In the genomic region with DNA sequence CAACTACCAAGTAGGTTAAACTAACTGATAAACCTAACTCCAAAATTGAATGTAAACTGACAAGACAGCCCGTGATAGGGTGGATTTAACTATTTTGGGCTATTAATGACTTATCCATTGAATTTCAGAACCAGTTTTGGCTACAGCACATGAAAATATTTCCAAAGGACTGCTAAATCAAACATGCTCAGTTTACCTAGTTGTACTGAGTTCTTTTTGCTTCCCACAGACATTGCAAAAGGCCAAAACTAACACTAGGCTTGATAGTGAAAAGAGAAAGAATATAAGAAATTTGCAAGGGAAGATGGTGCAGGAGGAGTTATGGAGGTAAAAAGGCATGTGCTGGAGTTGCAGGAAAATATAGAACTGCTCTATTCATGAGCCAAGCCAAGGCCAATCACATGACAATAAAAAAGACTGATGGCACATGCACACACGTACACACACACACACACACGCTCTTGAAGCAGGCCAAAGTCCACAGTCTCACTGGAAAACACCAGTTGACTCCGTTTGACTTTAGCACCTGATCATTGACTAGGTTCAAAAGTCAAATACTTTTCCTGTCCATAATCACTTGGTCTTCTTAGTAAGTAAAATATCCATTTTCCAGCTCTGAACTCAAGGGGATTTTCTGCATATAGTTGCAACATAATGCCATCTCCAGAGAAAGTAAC, we compare ENCODE assay signal across 25 cellular contexts.
DNase-seq lines count a peak whose midpoint lies in the region; ATAC-seq, FAIRE-seq and TF ChIP-seq lines count a peak whose summit lies in the region.
"Had no signal": no experiment of that assay in that cellular context is flagged by ENCODE, and none has a peak within 500 bp of the region (broad histone marks: within the 10 kb centered on the region; RNA-seq: fewer than 3 reads in every experiment).

No MANE protein-coding gene starts in this region.

- H3K4me3 Mint-ChIP-seq in nephron = no peak overlapping the region
- H3K4me3 Mint-ChIP-seq: brain; CD8-positive, alpha-beta memory T cell; naive thymus-derived CD8-positive, alpha-beta T cell had no signal

- H3K27me3 Mint-ChIP-seq in nephron (ENCODE audit: low read depth) = no peaks in the 10 kb centered on the region
- H3K27me3 Mint-ChIP-seq: brain; naive thymus-derived CD8-positive, alpha-beta T cell had no signal

- TF ChIP-seq EP300 in A549 (IDR thresholded peaks at IDR 0.05) = no peak

- no peak for TF ChIP-seq RAD21 in A549 (conservative IDR thresholded peaks at IDR 0.05 in 1 of 2, IDR thresholded peaks at IDR 0.05 in 1 of 2)

- FAIRE-seq in A549 (lab: Jason Lieb, UNC) = no peak
- FAIRE-seq: H54 had no signal

- TF ChIP-seq CTCF in A549 (IDR thresholded peaks at IDR 0.05) = no peak
- no peak for TF ChIP-seq CTCF in epithelial cell of proximal tubule (conservative IDR thresholded peaks at IDR 0.05; ENCODE audit: low read depth, low read length)
- no peak for TF ChIP-seq CTCF in nephron (IDR thresholded peaks at IDR 0.05; ENCODE audit: unreplicated experiment in 3 of 3)
- no peak for TF ChIP-seq CTCF in prostate gland (IDR thresholded peaks at IDR 0.05)

- 64% methylated on average over 4 of the region's 4 CpGs for WGBS in A549 (ENCODE audit: missing lambda C conversion rate)
- WGBS in prostate gland = 67% methylated on average over 4 of the region's 4 CpGs

- no peak for ATAC-seq in A549
- no peak for ATAC-seq in sciatic nerve
- no peak for ATAC-seq in GM21723 (IDR thresholded peaks at IDR 0.05; ENCODE audit: unreplicated experiment)
- ATAC-seq: heart right ventricle; left cardiac atrium; naive thymus-derived CD8-positive, alpha-beta T cell; right cardiac atrium had no signal

- TF ChIP-seq POLR2A in A549 (IDR thresholded peaks at IDR 0.05; ENCODE audit: low read length) (no peak), prostate gland (IDR thresholded peaks at IDR 0.05) (no peak)

- H3K4me1 ChIP-seq in A549 = peaks cover 7% of the 10 kb centered on the region; the same call in 2 of the 3 replicates
- no peaks in the 10 kb centered on the region for H3K4me1 ChIP-seq in prostate gland (replicated peaks)
- H3K4me1 ChIP-seq: upper lobe of left lung had no signal

- H3K27ac Mint-ChIP-seq in nephron = peak overlapping the region; percentile 24 to 81 (median 65)
- H3K27ac Mint-ChIP-seq: brain; CD8-positive, alpha-beta memory T cell; naive thymus-derived CD8-positive, alpha-beta T cell had no signal

- H3K36me3 Mint-ChIP-seq in nephron (ENCODE audit: low read depth) = peaks cover 16% of the 10 kb centered on the region
- H3K36me3 Mint-ChIP-seq: CD8-positive, alpha-beta memory T cell had no signal

- POLR2A ChIA-PET in A549 (lab: Yijun Ruan, JAX) = no interaction called here

- intact Hi-C loops in prostate gland (cut with DNase I) = no loop called here
- intact Hi-C loops in sciatic nerve (cut with DNase I) = no loop called here

- H3K36me3 ChIP-seq in prostate gland = no peaks in the 10 kb centered on the region
- H3K36me3 ChIP-seq: upper lobe of left lung had no signal

- H3K4me2 ChIP-seq in A549 = 0 out of 3 replicates have a peak overlapping the region, but pooled peaks have one; percentile 2

- no peaks in the 10 kb centered on the region for H3K9me3 ChIP-seq in A549
- H3K9me3 ChIP-seq in prostate gland = no peaks in the 10 kb centered on the region
- H3K9me3 ChIP-seq: heart right ventricle, upper lobe of left lung had no signal

- H3K27me3 ChIP-seq in prostate gland (replicated peaks; ENCODE audit: insufficient read depth) = no peaks in the 10 kb centered on the region
- H3K27me3 ChIP-seq: heart right ventricle, upper lobe of left lung had no signal

- peaks cover 46% of the 10 kb centered on the region for H3K4me1 Mint-ChIP-seq in nephron
- H3K4me1 Mint-ChIP-seq: CD8-positive, alpha-beta memory T cell had no signal

- H3K27ac ChIP-seq in A549 = no peak overlapping the region
- H3K27ac ChIP-seq in prostate gland = no peak overlapping the region
- H3K27ac ChIP-seq: upper lobe of left lung had no signal

- H3K4me3 ChIP-seq in A549 (no peak overlapping the region), epithelial cell of proximal tubule (ENCODE audit: low read depth, low read length) (no peak overlapping the region), prostate gland (no peak overlapping the region)
- H3K4me3 ChIP-seq: heart right ventricle, upper lobe of left lung had no signal

- DNase-seq in A549 (ENCODE audit: low read depth in 1 of 2, low spot score in 1 of 2) (no peak), HuH-7.5 (ENCODE audit: low spot score) (peak; percentile 35), epithelial cell of proximal tubule (ENCODE audit: low read depth) (peak; percentile 66), SKM-1 treated with dmso at 0.1 percent for 144 hours (lab: John Stamatoyannopoulos, UW; ENCODE audit: unreplicated experiment) (no peak), prostate gland (ENCODE audit: low spot score) (no peak), sciatic nerve (ENCODE audit: low spot score) (no peak)
- DNase-seq: activated CD4-positive, CD25-positive, alpha-beta regulatory T cell treated with anti-CD3 and anti-CD28 coated beads, Interleukin-2, amount 50 U/mL, for 72 hours; activated gamma-delta T cell; AML-193; CD8-positive, alpha-beta memory T cell; DMS79; heart right ventricle; left cardiac atrium; naive thymus-derived CD8-positive, alpha-beta T cell; NCI-H1694 treated with DMSO at 0.1 percent for 48 hours; NCI-H2227 treated with DMSO at 0.1 percent for 48 hours; NCI-H748 treated with DMSO at 0.1 percent for 48 hours; right cardiac atrium; Right ventricle myocardium superior; stimulated activated CD8-positive, alpha-beta memory T cell treated with anti-CD3 and anti-CD28 coated beads, Interleukin-4, amount 100 ng/mL, for 48 hours; upper lobe of left lung had no signal

- CTCF ChIA-PET in A549 (lab: Yijun Ruan, JAX) = interaction anchor here (1.0 kb wide), 1 partner anchor 31 kb away, joined by 3 read pairs; no protein-coding TSS in a partner anchor

- H3K9me3 Mint-ChIP-seq in nephron = no peaks in the 10 kb centered on the region
- H3K9me3 Mint-ChIP-seq: brain; CD8-positive, alpha-beta memory T cell; naive thymus-derived CD8-positive, alpha-beta T cell had no signal

TF ChIP-seq in A549, 52 proteins besides CTCF, POLR2A, EP300 and RAD21:
- no peak for TF ChIP-seq NFE2L2 (conservative IDR thresholded peaks at IDR 0.05; ENCODE audit: low read length)
- no peak for TF ChIP-seq CHD4 (IDR thresholded peaks at IDR 0.05; ENCODE audit: borderline replicate concordance)
- TF ChIP-seq RARB (CRISPR knock-in tag; IDR thresholded peaks at IDR 0.05) = no peak

Comparison
In these comparisons a context has a peak if more than half of its experiments do, and no peak if none do; other contexts are left out.
1. DNase-seq: peak in HuH-7.5 (single experiment) and epithelial cell of proximal tubule (single experiment); none in A549 (0 of 2), SKM-1 treated with dmso at 0.1 percent for 144 hours (single experiment), prostate gland (single experiment) and sciatic nerve (single experiment).